In the genomic region with DNA sequence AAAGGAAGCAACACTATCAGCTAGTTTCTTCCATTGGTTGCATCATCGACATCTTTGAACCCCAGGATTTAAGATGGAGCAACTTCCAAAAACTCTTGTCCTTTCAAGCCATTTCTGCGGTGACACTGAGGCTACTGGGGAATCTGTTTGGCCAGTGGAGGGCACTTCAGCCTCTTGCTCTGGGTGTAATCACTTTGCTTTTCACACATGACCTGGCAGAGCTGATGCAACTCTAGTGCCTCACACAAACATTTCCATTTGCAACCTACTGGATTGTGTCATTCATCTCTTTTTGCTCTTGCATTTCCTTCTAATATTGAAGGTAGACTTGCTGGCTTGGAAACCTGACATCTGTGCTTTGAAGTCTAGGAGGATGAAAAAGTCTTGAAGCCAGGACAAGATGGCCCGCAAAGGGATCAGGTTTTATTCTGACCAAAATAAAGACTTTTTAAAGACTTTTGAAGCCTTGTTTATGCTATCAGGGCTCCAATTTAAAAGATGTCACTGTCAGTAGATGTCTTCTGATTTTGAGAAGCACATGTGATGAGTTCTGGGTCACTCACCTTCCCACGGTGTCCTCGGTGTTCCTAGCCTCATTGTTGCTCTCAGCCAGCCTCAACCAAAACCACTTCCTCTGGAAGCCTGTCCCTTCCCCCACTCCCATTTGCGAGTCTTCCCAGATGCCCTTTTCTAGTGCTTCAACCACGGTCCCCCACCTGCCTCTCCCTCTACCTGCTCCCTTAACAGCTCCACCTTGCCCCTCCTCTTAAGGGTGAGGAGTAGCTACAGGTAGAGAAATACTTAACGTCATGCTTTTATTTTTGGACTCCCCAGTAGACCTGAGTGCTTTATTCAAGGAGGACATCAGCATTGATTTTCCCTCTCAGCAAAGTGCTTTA, we compare ENCODE assay signal across 8 cellular contexts.
A peak's percentile ranks its signal among the peaks of the same experiment; 100 is the strongest.
DNase-seq lines count a peak whose midpoint lies in the region; ATAC-seq and TF ChIP-seq lines count a peak whose summit lies in the region.

No MANE protein-coding gene starts in this region.

- H4K20me1 ChIP-seq in PC-3 (ENCODE audit: low read length) (no peaks in the 10 kb centered on the region), fibroblast of lung (ENCODE audit: control insufficient read depth, extremely low read depth, insufficient read depth, low read length) (no peaks in the 10 kb centered on the region)

- H3K4me1 ChIP-seq in PC-3 (ENCODE audit: insufficient read depth, low read length), result no peaks in the 10 kb centered on the region
- peaks cover 4% of the 10 kb centered on the region for H3K4me1 ChIP-seq in fibroblast of lung (ENCODE audit: control insufficient read depth, extremely low read depth, insufficient read depth, low read length)
- H3K4me1 ChIP-seq in neutrophil (ENCODE audit: control insufficient read depth in 1 of 2, insufficient read depth in 1 of 2, low read depth in 1 of 2, low read length in 1 of 2), result peaks cover 12 to 13% of the 10 kb centered on the region in 2 experiments

- H3K9me2 ChIP-seq in PC-3 (replicated peaks; ENCODE audit: low read length), result no peaks in the 10 kb centered on the region

- intact Hi-C loops in Right ventricle myocardium inferior (cut with DNase I) (no loop called here), cardiac septum (cut with DNase I) (loop anchor here (2.0 kb wide), 1 partner anchor 119 kb away; no protein-coding TSS in a partner anchor), PC-3 (cut with micrococcal nuclease) (no loop called here)

- no peak overlapping the region for H3K27ac ChIP-seq in PC-3 (ENCODE audit: low read length)
- no peak overlapping the region for H3K27ac ChIP-seq in fibroblast of lung (ENCODE audit: insufficient read depth, low read length)
- H3K27ac ChIP-seq in neutrophil, result peak overlapping the region; percentile 58

- H3K4me3 ChIP-seq in PC-3 (ENCODE audit: low read length) (no peak overlapping the region), fibroblast of lung (replicated peaks in 1 of 4; ENCODE audit: control extremely low read depth in 1 of 4, insufficient read depth in 1 of 4, low read depth in 3 of 4, low read length in 4 of 4) (no peak overlapping the region), neutrophil (ENCODE audit: low read depth in 1 of 2, low read length in 1 of 2) (no peak overlapping the region)

- CTCF ChIA-PET in PC-3 (lab: Charles Lee), result interaction anchor here (1.4 kb wide), 1 partner anchor 119 kb away, joined by 5 read pairs; no protein-coding TSS in a partner anchor

- H3K9me3 ChIP-seq in PC-3 (ENCODE audit: low read length) (no peaks in the 10 kb centered on the region), fibroblast of lung (ENCODE audit: control insufficient read depth, insufficient read depth, low read depth, low read length) (no peaks in the 10 kb centered on the region), neutrophil (no peaks in the 10 kb centered on the region)

- H3F3A ChIP-seq in PC-3 (ENCODE audit: low read length, unreplicated experiment), result no peaks in the 10 kb centered on the region

- DNase-seq in Right ventricle myocardium inferior (ENCODE audit: missing footprints) (no peak), cardiac septum (ENCODE audit: low spot score) (no peak), HT1080 (ENCODE audit: low read depth) (peak; percentile 52), PC-3 (peak; percentile 52), fibroblast of lung (ENCODE audit: low read depth in 2 of 2) (peak; percentile 78 to 93), NCI-H2171 (lab: John Stamatoyannopoulos, UW) (no peak)
- DNase-seq in stimulated activated CD4-positive, alpha-beta T cell treated with anti-CD3 and anti-CD28 coated beads, Interleukin-12 subunit alpha, Interleukin-12 subunit beta, amount 100 ng/mL, for 4 hours, result no peak

- H3K9ac ChIP-seq in PC-3 (ENCODE audit: low read length) (no peak overlapping the region), fibroblast of lung (ENCODE audit: insufficient read depth, low read length) (no peak overlapping the region)

- no peaks in the 10 kb centered on the region for H3K27me3 ChIP-seq in PC-3 (ENCODE audit: low read length)
- no peaks in the 10 kb centered on the region for H3K27me3 ChIP-seq in fibroblast of lung (ENCODE audit: control insufficient read depth, insufficient read depth, low read length)
- peaks cover 3% of the 10 kb centered on the region for H3K27me3 ChIP-seq in neutrophil

- ATAC-seq in Right ventricle myocardium inferior (peak; percentile 93), PC-3 (peak; percentile 71)

- POLR2A ChIA-PET in PC-3 (lab: Charles Lee; ENCODE audit: unreplicated experiment), result interaction anchor here (0.6 kb wide), 1 partner anchor 18 kb away, joined by 3 read pairs; no protein-coding TSS in a partner anchor

- H3K36me3 ChIP-seq in PC-3 (ENCODE audit: low read depth, low read length), result no peaks in the 10 kb centered on the region
- no peaks in the 10 kb centered on the region for H3K36me3 ChIP-seq in fibroblast of lung (ENCODE audit: control insufficient read depth, insufficient read depth, low read length)
- no peaks in the 10 kb centered on the region for H3K36me3 ChIP-seq in neutrophil

- BruUV-seq in PC-3 (replicated peaks; lab: Mats Ljungman, UMichigan), result no TSS peak

- H2AFZ ChIP-seq in PC-3 (ENCODE audit: low read length), result no peak overlapping the region
- no peak overlapping the region for H2AFZ ChIP-seq in fibroblast of lung (ENCODE audit: low read length)

- no peaks in the 10 kb centered on the region for H3K79me2 ChIP-seq in PC-3 (ENCODE audit: low read length)
- H3K79me2 ChIP-seq in fibroblast of lung (ENCODE audit: control insufficient read depth, insufficient read depth, low read length), result no peaks in the 10 kb centered on the region

- H3K4me2 ChIP-seq in PC-3 (ENCODE audit: low read length) (no peak overlapping the region), fibroblast of lung (ENCODE audit: extremely low read depth, insufficient read depth, low read length) (no peak overlapping the region)

- TF ChIP-seq CTCF in PC-3 (conservative IDR thresholded peaks at IDR 0.05; ENCODE audit: low read depth, low read length) (peak; percentile 63), fibroblast of lung (conservative IDR thresholded peaks at IDR 0.05 in 1 of 2, IDR thresholded peaks at IDR 0.05 in 1 of 2; ENCODE audit: low read depth in 1 of 2, low read length in 2 of 2) (peak; percentile 76 to 79), neutrophil (IDR thresholded peaks at IDR 0.05) (no peak)

Comparison
In these comparisons a context has a peak if more than half of its experiments do, and no peak if none do; other contexts are left out.
1. DNase-seq: peak in HT1080 (single experiment), PC-3 (single experiment) and fibroblast of lung (2 of 2); none in Right ventricle myocardium inferior (single experiment), cardiac septum (single experiment), stimulated activated CD4-positive, alpha-beta T cell treated with anti-CD3 and anti-CD28 coated beads, Interleukin-12 subunit alpha, Interleukin-12 subunit beta, amount 100 ng/mL, for 4 hours (single experiment) and NCI-H2171 (single experiment).